Comparison of ENCODE assay signal across 22 cellular contexts in genomic region chr2:37417321-37417720, GRCh38.
A peak's percentile ranks its signal among the peaks of the same experiment; 100 is the strongest.
DNase-seq lines count a peak whose midpoint lies in the region; ATAC-seq and TF ChIP-seq lines count a peak whose summit lies in the region.
"Had no signal": no experiment of that assay in that cellular context is flagged by ENCODE, and none has a peak within 500 bp of the region (broad histone marks: within the 10 kb centered on the region; RNA-seq: fewer than 3 reads in every experiment).

No MANE protein-coding gene starts in this region.

- ATAC-seq in GM21381 (IDR thresholded peaks at IDR 0.05; ENCODE audit: unreplicated experiment), result no peak
- ATAC-seq: natural killer cell treated with Interleukin-12 subunit alpha and Interleukin-12 subunit beta and Interleukin-15 and Interleukin-18, amount 100 ng/mL, for 72 hours; psoas muscle had no signal

- H3K27me3 ChIP-seq in GM23248 (replicated peaks; ENCODE audit: insufficient read depth) (no peaks in the 10 kb centered on the region), A673 (replicated peaks; ENCODE audit: insufficient read depth, low read depth, low read length, poor library complexity) (no peaks in the 10 kb centered on the region)
- H3K27me3 ChIP-seq: breast epithelium, dorsolateral prefrontal cortex, Peyer's patch had no signal

- H3K9me2 ChIP-seq in GM23248 (ENCODE audit: insufficient read depth), result no peaks in the 10 kb centered on the region

- no peaks in the 10 kb centered on the region for H3K79me2 ChIP-seq in GM23248 (ENCODE audit: insufficient read depth)

- H3K9me3 ChIP-seq in GM23248 (ENCODE audit: low read depth) (no peaks in the 10 kb centered on the region), A673 (ENCODE audit: low read depth, low read length, poor library complexity, severe bottlenecking) (no peaks in the 10 kb centered on the region)
- H3K9me3 ChIP-seq: breast epithelium, Caco-2, Peyer's patch, psoas muscle had no signal

- no peak overlapping the region for H3K9ac ChIP-seq in GM23248

- H3F3A ChIP-seq in GM23248 (ENCODE audit: insufficient read depth), result peaks cover 30% of the 10 kb centered on the region

- POLR2A ChIA-PET in AG04449 (lab: Yijun Ruan, JAX) (interaction anchor here (0.6 kb wide), 1 partner anchor 239 kb away, joined by 3 read pairs; no protein-coding TSS in a partner anchor), A673 (lab: Charles Lee; ENCODE audit: low non-redundant PET) (no interaction called here)

- in situ Hi-C loops in GM23248 (cut with MboI), result loop anchor here (10.0 to 25.0 kb wide), 2 partner anchors 227 to 420 kb away; no protein-coding TSS in a partner anchor
- in situ Hi-C loops in astrocyte of the spinal cord (cut with HindIII; ENCODE audit: low sequenced_read_pairs), result loop anchor here (25.0 kb wide), 1 partner anchor 270 kb away; no protein-coding TSS in a partner anchor

- WGBS in GM23248 (ENCODE audit: low coverage in 1 of 2, low lambda C conversion rate in 2 of 2, missing lambda C conversion rate in 2 of 2), 2 experiments, result 32 to 47% methylated on average over 4 of the region's 4 CpGs

- BruUV-seq in A673 (replicated peaks; lab: Mats Ljungman, UMichigan), result no TSS peak

- 0 out of 2 replicates have a peak overlapping the region, but pooled peaks have one; percentile 12 for H2AFZ ChIP-seq in GM23248

- DNase-seq in AG04449 (ENCODE audit: low read depth, low spot score), result peak; percentile 80
- peak; percentile 71 for DNase-seq in GM23248
- DNase-seq in astrocyte of the spinal cord (ENCODE audit: low read depth, low spot score), result peak; percentile 47
- DNase-seq in iris pigment epithelial cell (ENCODE audit: low read depth), result peak; percentile 88
- DNase-seq in NCI-H1105 treated with DMSO at 0.1 percent for 48 hours (lab: John Stamatoyannopoulos, UW), result no peak
- DNase-seq in NCI-H2107 (lab: John Stamatoyannopoulos, UW), result no peak
- no peak for DNase-seq in A673 (ENCODE audit: low spot score)
- DNase-seq: activated CD4-positive, alpha-beta T cell treated with anti-CD3 and anti-CD28 coated beads, Interleukin-2, amount 50 U/mL, for 4 hours; activated naive CD4-positive, alpha-beta T cell treated with Interleukin-2 at 50 U/mL for 16 hours; activated T-cell treated with anti-CD3 and anti-CD28 coated beads for 4 hours; Caco-2; dorsolateral prefrontal cortex; GF-D8; hippocampal formation; kidney; NCI-H2171; Peyer's patch; psoas muscle; stimulated activated naive CD4-positive, alpha-beta T cell treated with Interleukin-2 at 50 U/mL for 16 hours had no signal

- H3K27ac ChIP-seq in GM23248 (peak overlapping the region; percentile 36; the same call in 1 of the 2 replicates), A673 (ENCODE audit: low read depth, low read length, poor library complexity, severe bottlenecking) (no peak overlapping the region)
- H3K27ac ChIP-seq: breast epithelium, dorsolateral prefrontal cortex, Peyer's patch, psoas muscle had no signal

- H3K4me3 ChIP-seq in AG04449 (ENCODE audit: low read depth, low read length), result no peak overlapping the region
- no peak overlapping the region for H3K4me3 ChIP-seq in GM23248
- H3K4me3 ChIP-seq in astrocyte of the spinal cord (ENCODE audit: low read depth, low read length), result no peak overlapping the region
- no peak overlapping the region for H3K4me3 ChIP-seq in A673 (ENCODE audit: low read depth, low read length, poor library complexity, severe bottlenecking)
- H3K4me3 ChIP-seq: breast epithelium, dorsolateral prefrontal cortex, Peyer's patch, psoas muscle had no signal

- TF ChIP-seq CTCF in AG04449 (IDR thresholded peaks at IDR 0.05; ENCODE audit: insufficient read depth, low read length, missing control alignments) (no peak), astrocyte of the spinal cord (IDR thresholded peaks at IDR 0.05; ENCODE audit: low read depth, low read length) (no peak), A673 (conservative IDR thresholded peaks at IDR 0.05; ENCODE audit: low read depth, low read length) (no peak)

- intact Hi-C loops in A673 (cut with micrococcal nuclease; ENCODE audit: unreplicated experiment), result loop anchor here (5.0 kb wide), 1 partner anchor 255 kb away; the partner anchor contains the start of gene CDC42EP3

- H3K4me1 ChIP-seq in GM23248 (ENCODE audit: insufficient read depth), result peaks cover 34% of the 10 kb centered on the region
- no peaks in the 10 kb centered on the region for H3K4me1 ChIP-seq in A673 (ENCODE audit: insufficient read depth, low read length, poor library complexity, severe bottlenecking)
- H3K4me1 ChIP-seq: breast epithelium, Peyer's patch had no signal

- CTCF ChIA-PET in AG04449 (lab: Yijun Ruan, JAX) (interaction anchor here (0.6 to 12.1 kb wide), 13 partner anchors 12 to 461 kb away, joined by 3 to 177 read pairs (median 4); no protein-coding TSS in a partner anchor), A673 (lab: Charles Lee) (interaction anchor here (0.6 kb wide), 1 partner anchor 9 kb away, joined by 3 read pairs; no protein-coding TSS in a partner anchor)

- H4K20me1 ChIP-seq in GM23248 (ENCODE audit: insufficient read depth), result no peaks in the 10 kb centered on the region

- H3K36me3 ChIP-seq in GM23248 (ENCODE audit: low read depth), result no peaks in the 10 kb centered on the region
- no peaks in the 10 kb centered on the region for H3K36me3 ChIP-seq in A673 (ENCODE audit: insufficient read depth, low read length, poor library complexity, severe bottlenecking)
- H3K36me3 ChIP-seq: breast epithelium, Peyer's patch had no signal

- no peak overlapping the region for H3K4me2 ChIP-seq in GM23248 (ENCODE audit: unreplicated experiment)

Comparison
In these comparisons a context has a peak if more than half of its experiments do, and no peak if none do; other contexts are left out.
1. DNase-seq: peak in AG04449 (single experiment), GM23248 (single experiment), astrocyte of the spinal cord (single experiment) and iris pigment epithelial cell (single experiment); none in NCI-H1105 treated with DMSO at 0.1 percent for 48 hours (single experiment), NCI-H2107 (single experiment) and A673 (single experiment).